In genomic region chr20:19806806-19807691, GRCh38 we compare ENCODE assay signal across 12 cellular contexts. TPM values are rescaled to one million over a fixed set of nuclear protein-coding genes. Genes with fewer than 3 reads are reported as not detected.
DNase-seq lines count a peak whose midpoint lies in the region; ATAC-seq and TF ChIP-seq lines count a peak whose summit lies in the region.
"Had no signal": no experiment of that assay in that cellular context is flagged by ENCODE, and none has a peak within 500 bp of the region (broad histone marks: within the 10 kb centered on the region; RNA-seq: fewer than 3 reads in every experiment).

No MANE protein-coding gene starts in this region.

- no peak overlapping the region for H3K4me3 Mint-ChIP-seq in activated CD8-positive, alpha-beta memory T cell treated with anti-CD3 and anti-CD28 coated beads, Interleukin-2, amount 10 ng/mL, durations not matched to agents 7 days and 5 days
- H3K4me3 Mint-ChIP-seq: effector memory CD8-positive, alpha-beta T cell; naive thymus-derived CD8-positive, alpha-beta T cell had no signal

- no peak overlapping the region for H3K27ac Mint-ChIP-seq in activated CD8-positive, alpha-beta memory T cell treated with anti-CD3 and anti-CD28 coated beads, Interleukin-2, amount 10 ng/mL, durations not matched to agents 7 days and 5 days
- H3K27ac Mint-ChIP-seq: effector memory CD8-positive, alpha-beta T cell; naive thymus-derived CD8-positive, alpha-beta T cell had no signal

- peaks cover 8% of the 10 kb centered on the region for H3K4me1 Mint-ChIP-seq in activated CD8-positive, alpha-beta memory T cell treated with anti-CD3 and anti-CD28 coated beads, Interleukin-2, amount 10 ng/mL, durations not matched to agents 7 days and 5 days

- peaks cover 7 to 8% of the 10 kb centered on the region in 2 donors for H3K4me1 ChIP-seq in ascending aorta
- H3K4me1 ChIP-seq: BE2C had no signal

- no peak for TF ChIP-seq CTCF in AG10803 (conservative IDR thresholded peaks at IDR 0.05; ENCODE audit: low read length)
- TF ChIP-seq CTCF in ascending aorta (IDR thresholded peaks at IDR 0.05) = no peak

- no peak overlapping the region for H3K4me3 ChIP-seq in AG10803 (ENCODE audit: low read length)
- H3K4me3 ChIP-seq in ascending aorta = no peak overlapping the region
- H3K4me3 ChIP-seq: SJSA1 had no signal

- peak; percentile 29 for ATAC-seq in left lobe of liver
- no peak for ATAC-seq in activated CD8-positive, alpha-beta memory T cell treated with anti-CD3 and anti-CD28 coated beads, Interleukin-2, amount 10 ng/mL, durations not matched to agents 7 days and 5 days
- ATAC-seq: effector memory CD8-positive, alpha-beta T cell; naive thymus-derived CD8-positive, alpha-beta T cell had no signal

- DNase-seq in AG10803 (ENCODE audit: low read depth) (peak; percentile 44), NCI-H146 (lab: John Stamatoyannopoulos, UW) (peak; percentile 79), ascending aorta (ENCODE audit: low spot score in 2 of 2) (no peak), left lobe of liver (ENCODE audit: low spot score) (no peak), head of caudate nucleus (no peak), islet precursor cell (no peak), NOMO-1 treated with DMSO at 0.1 percent for 48 hours (lab: John Stamatoyannopoulos, UW; ENCODE audit: unreplicated experiment) (no peak)
- no peak for DNase-seq in activated CD8-positive, alpha-beta memory T cell treated with anti-CD3 and anti-CD28 coated beads, Interleukin-2, amount 10 ng/mL, durations not matched to agents 7 days and 5 days
- DNase-seq: BE2C; effector memory CD8-positive, alpha-beta T cell; naive thymus-derived CD8-positive, alpha-beta T cell had no signal

- H3K27me3 ChIP-seq in ascending aorta = no peaks in the 10 kb centered on the region
- H3K27me3 ChIP-seq: SJSA1 had no signal

- H3K36me3 ChIP-seq in ascending aorta = peaks cover 0 to 19% of the 10 kb centered on the region in 2 donors
- H3K36me3 ChIP-seq: BE2C, SJSA1 had no signal

- H3K27me3 Mint-ChIP-seq in activated CD8-positive, alpha-beta memory T cell treated with anti-CD3 and anti-CD28 coated beads, Interleukin-2, amount 10 ng/mL, durations not matched to agents 7 days and 5 days = peaks cover 7% of the 10 kb centered on the region
- H3K27me3 Mint-ChIP-seq: effector memory CD8-positive, alpha-beta T cell had no signal

- peak overlapping the region; percentile 11 to 31 for H3K27ac ChIP-seq in ascending aorta
- H3K27ac ChIP-seq: SJSA1 had no signal

- H3K9me3 Mint-ChIP-seq in activated CD8-positive, alpha-beta memory T cell treated with anti-CD3 and anti-CD28 coated beads, Interleukin-2, amount 10 ng/mL, durations not matched to agents 7 days and 5 days (ENCODE audit: low read depth) = no peaks in the 10 kb centered on the region

- intact Hi-C loops in ascending aorta (cut with DNase I) = no loop called here
- intact Hi-C loops in head of caudate nucleus (cut with DNase I) = no loop called here

- CTCF ChIA-PET in activated CD8-positive, alpha-beta memory T cell treated with anti-CD3 and anti-CD28 coated beads, Interleukin-2, amount 10 ng/mL, durations not matched to agents 7 days and 5 days (lab: Charles Lee) = interaction anchor here (0.6 to 1.2 kb wide), 2 partner anchors 21 to 28 kb away, joined by 3 read pairs; no protein-coding TSS in a partner anchor

- H3K36me3 Mint-ChIP-seq in activated CD8-positive, alpha-beta memory T cell treated with anti-CD3 and anti-CD28 coated beads, Interleukin-2, amount 10 ng/mL, durations not matched to agents 7 days and 5 days = no peaks in the 10 kb centered on the region
- H3K36me3 Mint-ChIP-seq: naive thymus-derived CD8-positive, alpha-beta T cell had no signal

- no peaks in the 10 kb centered on the region for H3K9me3 ChIP-seq in ascending aorta
- H3K9me3 ChIP-seq: BE2C, SJSA1 had no signal

RNA-seq across cellular contexts. Expression of gene RIN2, which starts 49.0 kb away (rescaled TPM):
- total RNA-seq in ascending aorta (45.7 TPM), left lobe of liver (13.8 TPM)
- total RNA-seq in activated CD8-positive, alpha-beta memory T cell treated with anti-CD3 and anti-CD28 coated beads, Interleukin-2, amount 10 ng/mL, durations not matched to agents 7 days and 5 days = not detected

Comparison
In these comparisons a context has a peak if more than half of its experiments do, and no peak if none do; other contexts are left out.
1. DNase-seq: peak in AG10803 (single experiment) and NCI-H146 (single experiment); none in ascending aorta (0 of 2), left lobe of liver (single experiment), head of caudate nucleus (0 of 42), islet precursor cell (single experiment), activated CD8-positive, alpha-beta memory T cell treated with anti-CD3 and anti-CD28 coated beads, Interleukin-2, amount 10 ng/mL, durations not matched to agents 7 days and 5 days (single experiment) and NOMO-1 treated with DMSO at 0.1 percent for 48 hours (single experiment).
2. RNA of gene RIN2, which starts 49.0 kb away (total RNA-seq): 45.7 TPM in ascending aorta (single experiment) and 13.8 TPM in left lobe of liver (single experiment); not detected in activated CD8-positive, alpha-beta memory T cell treated with anti-CD3 and anti-CD28 coated beads, Interleukin-2, amount 10 ng/mL, durations not matched to agents 7 days and 5 days; every median in the first group is over 10 times any median in the second.